In genomic region chr10:94403823-94404228, GRCh38 we compare ENCODE assay signal across 1 cellular context.
A peak's percentile ranks its signal among the peaks of the same experiment; 100 is the strongest.
TF ChIP-seq lines count a peak whose summit lies in the region.

No MANE protein-coding gene starts in this region.

TF ChIP-seq in HepG2, 621 proteins besides CTCF, POLR2A, EP300 and RAD21 (continued from another document):
- TF ChIP-seq ZEB1 (IDR thresholded peaks at IDR 0.05; ENCODE audit: insufficient replicate concordance, low read depth) (peak; percentile 76), ZNF792 (CRISPR knock-in tag; IDR thresholded peaks at IDR 0.05) (no peak)
TF ChIP-seq in HepG2: peak in this region for 7.
